In the genomic region with DNA sequence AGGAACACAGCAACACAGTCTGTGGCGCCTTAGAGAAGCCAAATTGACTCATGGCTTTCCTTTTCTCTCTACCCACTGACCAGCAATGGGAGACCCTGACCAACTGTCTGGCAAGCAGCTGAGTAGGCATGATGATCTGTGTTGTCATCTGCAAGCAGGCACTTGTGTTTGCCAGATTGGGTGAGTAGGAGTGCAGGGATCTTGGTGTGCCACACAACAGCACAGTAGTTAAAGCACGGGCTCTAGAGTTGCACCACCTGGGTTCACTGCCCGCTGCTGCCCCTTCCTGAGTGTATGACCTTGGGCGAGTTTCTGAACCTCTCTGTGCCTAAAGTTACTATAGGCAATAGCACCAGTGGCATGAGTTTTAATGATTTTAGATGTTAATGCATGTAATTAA, we compare ENCODE assay signal across 7 cellular contexts.
"Had no signal": no experiment of that assay in that cellular context is flagged by ENCODE, and none has a peak within 500 bp of the region (broad histone marks: within the 10 kb centered on the region; RNA-seq: fewer than 3 reads in every experiment).

No MANE protein-coding gene starts in this region.

- H3K4me2 ChIP-seq: GM23338 had no signal

- ATAC-seq: GM23338, HepG2, K562 had no signal

- DNase-seq: H9, HCEC 1CT, IMR-90 had no signal

- H3K27ac ChIP-seq: HL-60 had no signal

- H3K4me3 ChIP-seq: GM23338, K562 had no signal

- H3K27ac Mint-ChIP-seq: GM23338, H9 had no signal

- H3K4me3 Mint-ChIP-seq: GM23338, H9 had no signal
